ENCODE assay signal across 16 cellular contexts in the genomic region with DNA sequence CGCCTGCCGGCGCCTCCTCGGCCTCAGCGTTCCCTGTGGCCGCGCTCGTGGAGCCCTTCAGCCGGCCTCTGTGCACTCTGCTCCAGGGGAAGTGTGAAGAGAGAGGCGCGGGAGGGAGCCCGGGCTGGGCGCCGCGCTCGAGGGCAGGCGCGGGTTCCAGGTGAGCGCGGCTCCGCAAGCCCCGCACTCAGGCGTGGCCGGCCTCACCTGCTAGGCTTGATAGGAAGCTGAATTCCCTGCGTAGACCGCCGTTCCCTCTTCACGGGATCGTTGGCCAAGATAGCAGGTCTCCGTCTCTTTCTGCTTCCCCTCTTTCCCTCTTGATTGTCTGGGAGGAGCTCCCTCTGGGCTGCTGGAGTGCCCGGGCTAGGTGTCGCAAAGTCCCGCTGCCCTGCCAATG.
DNase-seq lines count a peak whose midpoint lies in the region; ATAC-seq, FAIRE-seq and TF ChIP-seq lines count a peak whose summit lies in the region.
"Had no signal": no experiment of that assay in that cellular context is flagged by ENCODE, and none has a peak within 500 bp of the region (broad histone marks: within the 10 kb centered on the region; RNA-seq: fewer than 3 reads in every experiment).

No MANE protein-coding gene starts in this region.

- no peak for TF ChIP-seq EP300 in K562 (IDR thresholded peaks at IDR 0.05; ENCODE audit: low read length)

- no peaks in the 10 kb centered on the region for H3K79me1 ChIP-seq in H9 (ENCODE audit: insufficient read depth, low read depth, low read length, poor library complexity, severe bottlenecking)

- peaks cover 0 to 1% (median 0%) of the 10 kb centered on the region in 3 experiments; a peak in 2 of 7 replicates for H3K36me3 Mint-ChIP-seq in H9 (ENCODE audit: insufficient read depth in 1 of 3, low read depth in 3 of 3)

- H4K20me1 ChIP-seq in H9 (ENCODE audit: control insufficient read depth, insufficient read depth, insufficient read length), result no peaks in the 10 kb centered on the region
- H4K20me1 ChIP-seq in K562 (replicated peaks; ENCODE audit: control insufficient read depth, insufficient read depth, low read length), result no peaks in the 10 kb centered on the region
- H4K20me1 ChIP-seq in hepatocyte (ENCODE audit: insufficient read depth, poor library complexity, severe bottlenecking), result no peaks in the 10 kb centered on the region

- no peak overlapping the region for H2BK20ac ChIP-seq in H9 (ENCODE audit: low read depth, low read length, poor library complexity, severe bottlenecking)

- H3K27ac Mint-ChIP-seq in H9, result peak overlapping the region in 1 of 3 experiments; percentile 73; a peak in 1 of 7 replicates

- no peak overlapping the region for H2BK5ac ChIP-seq in H9 (ENCODE audit: insufficient read length, low read length)

- H3K4me3 ChIP-seq in K562 (no peak overlapping the region), hepatocyte (peak overlapping the region; percentile 33), parathyroid adenoma (ENCODE audit: low read depth, low read length) (peak overlapping the region; percentile 41)
- H3K4me3 ChIP-seq: SK-N-MC had no signal

- TF ChIP-seq CTCF in H9 (conservative IDR thresholded peaks at IDR 0.05) (no peak), K562 (IDR thresholded peaks at IDR 0.05 in 2 of 3, conservative IDR thresholded peaks at IDR 0.05 in 1 of 3; ENCODE audit: insufficient read depth in 2 of 3, low read depth in 1 of 3, low read length in 3 of 3) (no peak), hepatocyte (IDR thresholded peaks at IDR 0.05; ENCODE audit: poor library complexity) (no peak), parathyroid adenoma (IDR thresholded peaks at IDR 0.05) (no peak)

- H3K4me1 Mint-ChIP-seq in H9, result peaks cover 21 to 24% of the 10 kb centered on the region in 2 experiments

- H3K23ac ChIP-seq in H9 (ENCODE audit: insufficient read length, low read depth, low read length), result no peak overlapping the region

- H3K4me2 ChIP-seq in H9 (ENCODE audit: insufficient read depth, insufficient read length, low read length), result peak overlapping the region; percentile 81
- H3K4me2 ChIP-seq in K562 (ENCODE audit: insufficient read depth, low read length), result no peak overlapping the region
- peak overlapping the region; percentile 91 for H3K4me2 ChIP-seq in hepatocyte
- peak overlapping the region; percentile 62 for H3K4me2 ChIP-seq in parathyroid adenoma (ENCODE audit: low read length)

- no peak overlapping the region for H2BK12ac ChIP-seq in H9 (ENCODE audit: insufficient read length, low read depth, low read length)

- H2BK15ac ChIP-seq in H9 (ENCODE audit: low read depth, low read length), result no peak overlapping the region

- no peak overlapping the region for H4K8ac ChIP-seq in H9 (replicated peaks; ENCODE audit: insufficient read length, low read depth, low read length)

- H2AK5ac ChIP-seq in H9 (ENCODE audit: insufficient read length, low read length), result no peak overlapping the region

- CTCF ChIA-PET in K562 (lab: Yijun Ruan, JAX; ENCODE audit: low intra/inter-chr PET ratio), result no interaction called here

- H3K9me3 ChIP-seq in H9 (ENCODE audit: control insufficient read depth, low read depth, low read length) (no peaks in the 10 kb centered on the region), K562 (replicated peaks; ENCODE audit: control insufficient read depth, insufficient read depth, low read depth, low read length) (no peaks in the 10 kb centered on the region), hepatocyte (ENCODE audit: low read depth) (no peaks in the 10 kb centered on the region), parathyroid adenoma (ENCODE audit: control insufficient read depth, low read length) (no peaks in the 10 kb centered on the region)
- H3K9me3 ChIP-seq: vagina had no signal

- H4K5ac ChIP-seq in H9 (ENCODE audit: insufficient read length, low read depth, low read length), result no peak overlapping the region

- no peaks in the 10 kb centered on the region for H3K79me2 ChIP-seq in H9 (ENCODE audit: insufficient read depth, low read length)
- H3K79me2 ChIP-seq in K562 (ENCODE audit: control insufficient read depth, insufficient read depth, low read length), result no peaks in the 10 kb centered on the region
- H3K79me2 ChIP-seq in hepatocyte, result no peaks in the 10 kb centered on the region
- H3K79me2 ChIP-seq in parathyroid adenoma, result no peaks in the 10 kb centered on the region

- no peak overlapping the region for H3K4ac ChIP-seq in H9 (ENCODE audit: low read depth, low read length)

- H3K23me2 ChIP-seq in H9 (ENCODE audit: insufficient read length, low read depth, low read length, poor library complexity, severe bottlenecking), result no peaks in the 10 kb centered on the region

- in situ Hi-C loops in K562 (cut with MboI), result no loop called here

- no peak overlapping the region for H3K56ac ChIP-seq in H9 (ENCODE audit: insufficient read length, low read depth, low read length)

- TF ChIP-seq RAD21 in K562 (CRISPR knock-in tag; conservative IDR thresholded peaks at IDR 0.05 in 1 of 2, IDR thresholded peaks at IDR 0.05 in 1 of 2), result no peak

- no peaks in the 10 kb centered on the region for H3K9me1 ChIP-seq in K562 (ENCODE audit: control insufficient read depth, insufficient read depth, low read length)

- H3K9me2 ChIP-seq in hepatocyte (replicated peaks; ENCODE audit: insufficient read depth), result no peaks in the 10 kb centered on the region

- peaks cover 71% of the 10 kb centered on the region for H3K27me3 Mint-ChIP-seq in H9 (ENCODE audit: low read depth)

- H3K27ac ChIP-seq in H9 (ENCODE audit: insufficient read length, low read depth, low read length), result no peak overlapping the region
- no peak overlapping the region for H3K27ac ChIP-seq in K562 (ENCODE audit: extremely low read depth, low read depth, low read length)
- H3K27ac ChIP-seq in hepatocyte, result no peak overlapping the region
- peak overlapping the region; percentile 64 for H3K27ac ChIP-seq in parathyroid adenoma
- H3K27ac ChIP-seq: HL-60, SK-N-MC, vagina had no signal

- ATAC-seq in K562, result peak; percentile 35; the same call in 1 of the 3 replicates
- no peak for ATAC-seq in GM21390 (IDR thresholded peaks at IDR 0.05; ENCODE audit: unreplicated experiment)
- ATAC-seq in HG02884 (IDR thresholded peaks at IDR 0.05; ENCODE audit: unreplicated experiment), result no peak

- peak overlapping the region; percentile 68 to 89 for H3K4me3 Mint-ChIP-seq in H9

- H3K18ac ChIP-seq in H9 (ENCODE audit: insufficient read length, low read depth, low read length), result no peak overlapping the region

- FAIRE-seq in K562 (lab: Jason Lieb, UNC), result no peak

- peak overlapping the region; percentile 43; the same call in 1 of the 2 replicates for H3K14ac ChIP-seq in H9 (ENCODE audit: insufficient read depth, low read length)

- no peaks in the 10 kb centered on the region for H3K4me1 ChIP-seq in H9 (ENCODE audit: insufficient read depth, low read length)
- H3K4me1 ChIP-seq in K562 (replicated peaks in 1 of 2; ENCODE audit: control insufficient read depth in 2 of 2, insufficient read depth in 2 of 2, low read length in 2 of 2), result peaks cover 0 to 5% of the 10 kb centered on the region in 2 experiments; a peak in 2 of 5 replicates
- peaks cover 8% of the 10 kb centered on the region for H3K4me1 ChIP-seq in hepatocyte (ENCODE audit: insufficient read depth)
- H3K4me1 ChIP-seq in parathyroid adenoma, result no peaks in the 10 kb centered on the region
- H3K4me1 ChIP-seq: vagina had no signal

- no peak overlapping the region for H2BK120ac ChIP-seq in H9 (ENCODE audit: low read depth, low read length, poor library complexity, severe bottlenecking)

- H3K9ac ChIP-seq in H9 (ENCODE audit: extremely low read depth, insufficient read length, low read length) (peak overlapping the region; percentile 24), K562 (ENCODE audit: insufficient read depth in 1 of 2, low read depth in 2 of 2, low read length in 2 of 2) (no peak overlapping the region), parathyroid adenoma (no peak overlapping the region)

- intact Hi-C loops in K562 (cut with micrococcal nuclease), result no loop called here

- H3K36me3 ChIP-seq in K562 (ENCODE audit: control insufficient read depth, insufficient read depth, low read length) (no peaks in the 10 kb centered on the region), hepatocyte (replicated peaks; ENCODE audit: insufficient read depth, low read depth) (no peaks in the 10 kb centered on the region), parathyroid adenoma (ENCODE audit: control insufficient read depth, insufficient read depth, low read length) (no peaks in the 10 kb centered on the region)
- H3K36me3 ChIP-seq: vagina had no signal

- no CpG with 5 or more reads among the region's 33 CpGs for WGBS in H9 (ENCODE audit: extremely low coverage, insufficient read length, low lambda C conversion rate)
- WGBS in K562 (ENCODE audit: insufficient coverage, low coverage, missing lambda C conversion rate), result 18% methylated on average over 32 of the region's 33 CpGs
- WGBS in hepatocyte (ENCODE audit: low lambda C conversion rate, missing lambda C conversion rate), result 1% methylated on average over 28 of the region's 33 CpGs

- no peak overlapping the region for H3T11ph ChIP-seq in H9 (ENCODE audit: low read length)

- POLR2A ChIA-PET in K562 (lab: Yijun Ruan, JAX), result interaction anchor here (0.7 to 1.3 kb wide), 2 partner anchors 22 to 735 kb away, joined by 3 to 5 read pairs; no protein-coding TSS in a partner anchor

- H4K91ac ChIP-seq in H9 (ENCODE audit: insufficient read length, low read depth, low read length), result no peak overlapping the region

- H3K27me3 ChIP-seq in H9 (ENCODE audit: insufficient read depth, low read length), result no peaks in the 10 kb centered on the region; the same call in 1 of the 2 replicates
- peaks cover 6 to 10% of the 10 kb centered on the region in 2 experiments; a peak in 3 of 5 replicates for H3K27me3 ChIP-seq in K562 (ENCODE audit: control insufficient read depth in 2 of 2, insufficient read depth in 2 of 2, low read length in 2 of 2)
- peaks cover 71% of the 10 kb centered on the region for H3K27me3 ChIP-seq in hepatocyte
- no peaks in the 10 kb centered on the region for H3K27me3 ChIP-seq in parathyroid adenoma (ENCODE audit: control insufficient read depth, insufficient read depth, low read length)
- H3K27me3 ChIP-seq: vagina had no signal

- peaks cover 12 to 15% of the 10 kb centered on the region in 2 experiments; a peak in 4 of 5 replicates for H3K9me3 Mint-ChIP-seq in H9

- no peak for TF ChIP-seq POLR2A in K562 (conservative IDR thresholded peaks at IDR 0.05)

- no TSS peak for BruUV-seq in K562 (replicated peaks; lab: Mats Ljungman, UMichigan)

- no peak overlapping the region for H2AFZ ChIP-seq in H9 (ENCODE audit: low read length)
- no peak overlapping the region for H2AFZ ChIP-seq in K562 (ENCODE audit: low read depth, low read length)
- H2AFZ ChIP-seq in hepatocyte, result peak overlapping the region; percentile 76
- H2AFZ ChIP-seq in parathyroid adenoma, result peak overlapping the region; percentile 93

- DNase-seq in H9 (peak; percentile 74), K562 (ENCODE audit: extremely low read depth in 1 of 4, low spot score in 3 of 4) (no peak), hepatocyte (ENCODE audit: low spot score) (peak; percentile 29), germinal center (ENCODE audit: low spot score) (no peak), NCI-H1092 treated with DMSO at 0.1 percent for 48 hours (lab: John Stamatoyannopoulos, UW) (no peak)
- DNase-seq: activated CD4-positive, alpha-beta T cell treated with anti-CD3 and anti-CD28 coated beads for 48 hours; activated gamma-delta T cell; cerebellar nuclear complex; foreskin fibroblast; NCI-H82 had no signal

TF ChIP-seq in K562, 482 proteins besides CTCF, POLR2A, EP300 and RAD21 (continues in another document):
- no peak for TF ChIP-seq FOXJ2 (tag; IDR thresholded peaks at IDR 0.05)
- no peak for TF ChIP-seq ZNF24 (IDR thresholded peaks at IDR 0.05)

Comparison
In these comparisons a context has a peak if more than half of its experiments do, and no peak if none do; other contexts are left out.
1. DNase-seq: peak in H9 (single experiment) and hepatocyte (single experiment); none in K562 (0 of 4), germinal center (single experiment) and NCI-H1092 treated with DMSO at 0.1 percent for 48 hours (single experiment).
2. H2AFZ ChIP-seq: peak in hepatocyte (single experiment) and parathyroid adenoma (single experiment); none in H9 (single experiment) and K562 (single experiment).